In genomic region chr17:57356722-57357391, GRCh38 we compare ENCODE assay signal across 8 cellular contexts.
A peak's percentile ranks its signal among the peaks of the same experiment; 100 is the strongest.
DNase-seq lines count a peak whose midpoint lies in the region; ATAC-seq and TF ChIP-seq lines count a peak whose summit lies in the region.

No MANE protein-coding gene starts in this region.

- intact Hi-C loops in CD4-positive, alpha-beta memory T cell (cut with micrococcal nuclease): no loop called here
- intact Hi-C loops in esophagus muscularis mucosa (cut with DNase I): no loop called here

- H3K9me3 Mint-ChIP-seq in CD4-positive, alpha-beta memory T cell: no peaks in the 10 kb centered on the region

- H3K27ac Mint-ChIP-seq in CD4-positive, alpha-beta memory T cell: peak overlapping the region in 1 of 7 donors; percentile 37

- H3K27me3 Mint-ChIP-seq in CD4-positive, alpha-beta memory T cell: no peaks in the 10 kb centered on the region

- TF ChIP-seq CTCF in GM12875 (IDR thresholded peaks at IDR 0.05; ENCODE audit: borderline replicate concordance, insufficient read depth, low read depth, low read length): no peak
- TF ChIP-seq CTCF in hepatocyte (IDR thresholded peaks at IDR 0.05; ENCODE audit: poor library complexity): no peak
- no peak for TF ChIP-seq CTCF in esophagus muscularis mucosa (IDR thresholded peaks at IDR 0.05)

- TF ChIP-seq POLR2A in esophagus muscularis mucosa (IDR thresholded peaks at IDR 0.05; ENCODE audit: low read depth): no peak

- peak overlapping the region in 2 of 8 donors; percentile 20 to 21 for H3K4me3 Mint-ChIP-seq in CD4-positive, alpha-beta memory T cell

- TF ChIP-seq EP300 in esophagus muscularis mucosa (IDR thresholded peaks at IDR 0.05): no peak

- WGBS in hepatocyte (ENCODE audit: low lambda C conversion rate, missing lambda C conversion rate): 62% methylated on average over 16 of the region's 16 CpGs
- WGBS in esophagus muscularis mucosa: 86% methylated on average over 16 of the region's 16 CpGs

- peak overlapping the region; percentile 62 for H3K4me2 ChIP-seq in hepatocyte

- CTCF ChIA-PET in CD4-positive, alpha-beta memory T cell (lab: Charles Lee; ENCODE audit: partially characterized antibody): no interaction called here

- no peaks in the 10 kb centered on the region for H3K27me3 ChIP-seq in hepatocyte
- no peaks in the 10 kb centered on the region for H3K27me3 ChIP-seq in CD4-positive, alpha-beta memory T cell (ENCODE audit: insufficient read depth, low read length)
- no peaks in the 10 kb centered on the region for H3K27me3 ChIP-seq in esophagus muscularis mucosa

- peak overlapping the region; percentile 32 for H3K4me3 ChIP-seq in GM12875 (ENCODE audit: low read depth, low read length)
- H3K4me3 ChIP-seq in hepatocyte: no peak overlapping the region
- H3K4me3 ChIP-seq in CD4-positive, alpha-beta memory T cell (ENCODE audit: low read length in 2 of 2): no peak overlapping the region
- no peak overlapping the region for H3K4me3 ChIP-seq in esophagus muscularis mucosa

- ATAC-seq in GM21528 (IDR thresholded peaks at IDR 0.05; ENCODE audit: low FRiP score, unreplicated experiment): peak; percentile 48

- POLR2A ChIA-PET in CD4-positive, alpha-beta memory T cell (lab: Charles Lee; ENCODE audit: partially characterized antibody): no interaction called here

- peaks cover 7 to 17% of the 10 kb centered on the region in 2 donors for H3K36me3 Mint-ChIP-seq in CD4-positive, alpha-beta memory T cell

- no peaks in the 10 kb centered on the region for H3K9me3 ChIP-seq in hepatocyte (ENCODE audit: low read depth)
- no peaks in the 10 kb centered on the region for H3K9me3 ChIP-seq in CD4-positive, alpha-beta memory T cell (ENCODE audit: control insufficient read depth in 1 of 2, low read length in 2 of 2)
- H3K9me3 ChIP-seq in esophagus muscularis mucosa: no peaks in the 10 kb centered on the region

- peaks cover 83% of the 10 kb centered on the region for H3K79me2 ChIP-seq in hepatocyte

- H3K36me3 ChIP-seq in hepatocyte (replicated peaks; ENCODE audit: insufficient read depth, low read depth) (no peaks in the 10 kb centered on the region), esophagus muscularis mucosa (no peaks in the 10 kb centered on the region)
- H3K36me3 ChIP-seq in CD4-positive, alpha-beta memory T cell (ENCODE audit: insufficient read depth, low read length): no peaks in the 10 kb centered on the region

- peak; percentile 64 for DNase-seq in NCI-H1092 treated with DMSO at 0.1 percent for 48 hours (lab: John Stamatoyannopoulos, UW)
- DNase-seq in hepatocyte (ENCODE audit: low spot score): no peak
- peak in 24 of 49 donors; percentile 17 to 74 (median 50) for DNase-seq in substantia nigra (lab: John Stamatoyannopoulos, UW)
- no peak for DNase-seq in OCI-M2 (lab: John Stamatoyannopoulos, UW; ENCODE audit: unreplicated experiment)
- no peak for DNase-seq in CD4-positive, alpha-beta memory T cell
- DNase-seq in esophagus muscularis mucosa (ENCODE audit: extremely low spot score): no peak

- H3K4me1 ChIP-seq in hepatocyte (ENCODE audit: insufficient read depth) (peaks cover 29% of the 10 kb centered on the region), esophagus muscularis mucosa (peaks cover 0 to 26% (median 16%) of the 10 kb centered on the region in 4 donors)
- H3K4me1 ChIP-seq in CD4-positive, alpha-beta memory T cell (ENCODE audit: insufficient read depth, low read length): peaks cover 45% of the 10 kb centered on the region

- H3K9me2 ChIP-seq in hepatocyte (replicated peaks; ENCODE audit: insufficient read depth): no peaks in the 10 kb centered on the region

- H3K27ac ChIP-seq in hepatocyte: peak overlapping the region; percentile 84
- peak overlapping the region; percentile 31 for H3K27ac ChIP-seq in substantia nigra (ENCODE audit: low read depth, low read length, poor library complexity, severe bottlenecking)
- H3K27ac ChIP-seq in CD4-positive, alpha-beta memory T cell (ENCODE audit: low read depth, low read length): no peak overlapping the region
- H3K27ac ChIP-seq in esophagus muscularis mucosa (replicated peaks in 1 of 4): no peak overlapping the region

- no peaks in the 10 kb centered on the region for H4K20me1 ChIP-seq in hepatocyte (ENCODE audit: insufficient read depth, poor library complexity, severe bottlenecking)

- H2AFZ ChIP-seq in hepatocyte: no peak overlapping the region

- peaks cover 41 to 60% (median 52%) of the 10 kb centered on the region in 4 donors for H3K4me1 Mint-ChIP-seq in CD4-positive, alpha-beta memory T cell

Comparison
In these comparisons a context has a peak if more than half of its experiments do, and no peak if none do; other contexts are left out.
1. H3K27ac ChIP-seq: peak in hepatocyte (single experiment) and substantia nigra (single experiment); none in CD4-positive, alpha-beta memory T cell (single experiment) and esophagus muscularis mucosa (0 of 4).